Comparison of ENCODE assay signal across 10 cellular contexts in the genomic region with DNA sequence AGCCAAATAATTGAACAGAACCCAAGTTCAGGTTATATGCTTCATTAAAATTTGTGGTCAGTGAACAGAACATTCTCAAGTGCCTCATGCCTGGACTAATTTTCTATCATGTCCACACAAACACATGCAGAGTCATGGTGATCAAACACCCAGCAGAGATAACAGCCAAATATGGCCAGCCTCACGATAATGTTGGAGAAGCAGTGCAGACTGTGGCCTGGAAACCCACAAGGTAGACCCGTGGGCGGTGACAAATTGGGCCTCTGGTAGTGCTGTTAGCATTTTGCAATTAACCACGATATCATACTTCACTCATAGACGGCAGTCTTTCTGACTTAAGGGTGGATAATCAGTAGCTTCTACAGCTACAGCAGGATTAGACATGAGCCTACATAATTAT. TPM values are rescaled to one million over a fixed set of nuclear protein-coding genes. Genes with fewer than 3 reads are reported as not detected.
DNase-seq lines count a peak whose midpoint lies in the region; ATAC-seq and TF ChIP-seq lines count a peak whose summit lies in the region.
"Had no signal": no experiment of that assay in that cellular context is flagged by ENCODE, and none has a peak within 500 bp of the region (broad histone marks: within the 10 kb centered on the region; RNA-seq: fewer than 3 reads in every experiment).

No MANE protein-coding gene starts in this region.

- H3K9me3 Mint-ChIP-seq in activated naive CD8-positive, alpha-beta T cell treated with anti-CD3 and anti-CD28 coated beads, Interleukin-2, amount 10 ng/mL, durations not matched to agents 7 days and 5 days = peaks cover 5% of the 10 kb centered on the region
- H3K9me3 Mint-ChIP-seq in stimulated activated memory B cell treated with anti-CD40 and anti-IgM and Interleukin-4, amounts not matched to agents 10 μg/mL and 1 μg/mL and 100 μg/mL, for 72 hours = no peaks in the 10 kb centered on the region

- no peak overlapping the region for H3K4me3 Mint-ChIP-seq in activated naive CD8-positive, alpha-beta T cell treated with anti-CD3 and anti-CD28 coated beads, Interleukin-2, amount 10 ng/mL, durations not matched to agents 7 days and 5 days
- H3K4me3 Mint-ChIP-seq in stimulated activated memory B cell treated with anti-CD40 and anti-IgM and Interleukin-4, amounts not matched to agents 10 μg/mL and 1 μg/mL and 100 μg/mL, for 72 hours = no peak overlapping the region

- H3K36me3 Mint-ChIP-seq in activated naive CD8-positive, alpha-beta T cell treated with anti-CD3 and anti-CD28 coated beads, Interleukin-2, amount 10 ng/mL, durations not matched to agents 7 days and 5 days = peaks cover 2% of the 10 kb centered on the region
- H3K36me3 Mint-ChIP-seq in stimulated activated memory B cell treated with anti-CD40 and anti-IgM and Interleukin-4, amounts not matched to agents 10 μg/mL and 1 μg/mL and 100 μg/mL, for 72 hours = no peaks in the 10 kb centered on the region

- peaks cover 13% of the 10 kb centered on the region for H3K27me3 Mint-ChIP-seq in activated naive CD8-positive, alpha-beta T cell treated with anti-CD3 and anti-CD28 coated beads, Interleukin-2, amount 10 ng/mL, durations not matched to agents 7 days and 5 days
- H3K27me3 Mint-ChIP-seq in stimulated activated memory B cell treated with anti-CD40 and anti-IgM and Interleukin-4, amounts not matched to agents 10 μg/mL and 1 μg/mL and 100 μg/mL, for 72 hours = peaks cover 43% of the 10 kb centered on the region

- ATAC-seq in activated naive CD8-positive, alpha-beta T cell treated with anti-CD3 and anti-CD28 coated beads, Interleukin-2, amount 10 ng/mL, durations not matched to agents 7 days and 5 days (ENCODE audit: low read depth) = peak; percentile 61
- ATAC-seq in omental fat pad (ENCODE audit: low FRiP score) (peak; percentile 65), GM21528 (IDR thresholded peaks at IDR 0.05; ENCODE audit: low FRiP score, unreplicated experiment) (no peak)
- ATAC-seq in stimulated activated memory B cell treated with anti-CD40 and anti-IgM and Interleukin-4, amounts not matched to agents 10 μg/mL and 1 μg/mL and 100 μg/mL, for 72 hours = no peak
- ATAC-seq: A549 had no signal

- peak; percentile 32 for DNase-seq in SIG-M5 treated with dmso at 0.1 percent for 504 hours (lab: John Stamatoyannopoulos, UW; ENCODE audit: unreplicated experiment)
- DNase-seq in SIG-M5 (lab: John Stamatoyannopoulos, UW) = no peak
- peak in 74 of 76 experiments; percentile 28 to 95 (median 82) for DNase-seq in HUDEP-2 (lab: John Stamatoyannopoulos, UW; ENCODE audit: unreplicated experiment in 76 of 76)
- DNase-seq in activated naive CD8-positive, alpha-beta T cell treated with anti-CD3 and anti-CD28 coated beads, Interleukin-2, amount 10 ng/mL, durations not matched to agents 7 days and 5 days = peak; percentile 32
- DNase-seq in omental fat pad (ENCODE audit: low spot score) = no peak
- no peak for DNase-seq in dermis blood vessel endothelial cell
- DNase-seq: NCI-H510A treated with DMSO at 0.1 percent for 48 hours had no signal

- no peak for TF ChIP-seq CTCF in omental fat pad (IDR thresholded peaks at IDR 0.05)

- H3K27ac Mint-ChIP-seq in activated naive CD8-positive, alpha-beta T cell treated with anti-CD3 and anti-CD28 coated beads, Interleukin-2, amount 10 ng/mL, durations not matched to agents 7 days and 5 days = no peak overlapping the region
- no peak overlapping the region for H3K27ac Mint-ChIP-seq in stimulated activated memory B cell treated with anti-CD40 and anti-IgM and Interleukin-4, amounts not matched to agents 10 μg/mL and 1 μg/mL and 100 μg/mL, for 72 hours

- H3K4me1 Mint-ChIP-seq in activated naive CD8-positive, alpha-beta T cell treated with anti-CD3 and anti-CD28 coated beads, Interleukin-2, amount 10 ng/mL, durations not matched to agents 7 days and 5 days = peaks cover 9% of the 10 kb centered on the region
- H3K4me1 Mint-ChIP-seq in stimulated activated memory B cell treated with anti-CD40 and anti-IgM and Interleukin-4, amounts not matched to agents 10 μg/mL and 1 μg/mL and 100 μg/mL, for 72 hours = no peaks in the 10 kb centered on the region

- POLR2A ChIA-PET in activated naive CD8-positive, alpha-beta T cell treated with anti-CD3 and anti-CD28 coated beads, Interleukin-2, amount 10 ng/mL, durations not matched to agents 7 days and 5 days (lab: Charles Lee) = no interaction called here

RNA-seq across cellular contexts. Expression of gene VWA8, which starts 35.0 kb away (rescaled TPM):
- total RNA-seq in activated naive CD8-positive, alpha-beta T cell treated with anti-CD3 and anti-CD28 coated beads, Interleukin-2, amount 10 ng/mL, durations not matched to agents 7 days and 5 days = 10 to 100 TPM; 18.6 to 21.1 TPM
- total RNA-seq in omental fat pad (10 to 100 TPM; 12.4 to 24.7 (median 18.3) TPM), dermis blood vessel endothelial cell (12.6 and 14.0 TPM in 2 replicates)

RNA-seq across cellular contexts. Expression of gene DGKH, which starts 52.5 kb away (rescaled TPM):
- total RNA-seq in activated naive CD8-positive, alpha-beta T cell treated with anti-CD3 and anti-CD28 coated beads, Interleukin-2, amount 10 ng/mL, durations not matched to agents 7 days and 5 days = 10 to 100 TPM; 18.9 to 19.1 TPM
- total RNA-seq in omental fat pad = 10 to 100 TPM in 3 of 4 donors, 1 to 10 TPM in 1; 9.7 to 24.7 (median 17.6) TPM
- total RNA-seq in dermis blood vessel endothelial cell = 23.7 and 34.2 TPM in 2 replicates

Comparison
In these comparisons a context has a peak if more than half of its experiments do, and no peak if none do; other contexts are left out.
1. DNase-seq: peak in SIG-M5 treated with dmso at 0.1 percent for 504 hours (single experiment), HUDEP-2 (74 of 76) and activated naive CD8-positive, alpha-beta T cell treated with anti-CD3 and anti-CD28 coated beads, Interleukin-2, amount 10 ng/mL, durations not matched to agents 7 days and 5 days (single experiment); none in SIG-M5 (single experiment), omental fat pad (single experiment) and dermis blood vessel endothelial cell (single experiment).
2. ATAC-seq: peak in activated naive CD8-positive, alpha-beta T cell treated with anti-CD3 and anti-CD28 coated beads, Interleukin-2, amount 10 ng/mL, durations not matched to agents 7 days and 5 days (single experiment) and omental fat pad (single experiment); none in GM21528 (single experiment) and stimulated activated memory B cell treated with anti-CD40 and anti-IgM and Interleukin-4, amounts not matched to agents 10 μg/mL and 1 μg/mL and 100 μg/mL, for 72 hours (single experiment).